In genomic region chr22:42112793-42113192, GRCh38 we compare ENCODE assay signal across 4 cellular contexts. TPM values are rescaled to one million over a fixed set of nuclear protein-coding genes. Genes with fewer than 3 reads are reported as not detected.
DNase-seq lines count a peak whose midpoint lies in the region; TF ChIP-seq lines count a peak whose summit lies in the region.
"Not testable (repeated sequence)": the region's sequence is repeated elsewhere in the genome, so short reads cannot be mapped to it uniquely, and the experiment has no call there.

No MANE protein-coding gene starts in this region.

- not testable (repeated sequence) for H3K4me3 ChIP-seq in Karpas-422 (ENCODE audit: low read length); cardiac muscle cell

- peaks cover 10% of the 10 kb centered on the region; the same call in 1 of the 2 replicates for H3K9me3 ChIP-seq in Karpas-422 (ENCODE audit: low read length)
- H3K9me3 ChIP-seq in cardiac muscle cell (ENCODE audit: low read depth): not testable (repeated sequence)

- H3K36me3 ChIP-seq in Karpas-422 (ENCODE audit: insufficient read depth, low read length); cardiac muscle cell: not testable (repeated sequence)

- H4K20me1 ChIP-seq in Karpas-422 (ENCODE audit: insufficient read depth, low read depth, low read length): not testable (repeated sequence)

- H3K27ac ChIP-seq in Karpas-422 (ENCODE audit: low read length); VCaP; cardiac muscle cell: not testable (repeated sequence)

- not testable (repeated sequence) for H2AFZ ChIP-seq in Karpas-422 (ENCODE audit: low read length)

- peak; percentile 44 for TF ChIP-seq CTCF in VCaP (conservative IDR thresholded peaks at IDR 0.05)
- TF ChIP-seq CTCF in cardiac muscle cell (IDR thresholded peaks at IDR 0.05; ENCODE audit: low read depth, low read length): not testable (repeated sequence)

- H3K4me1 ChIP-seq in Karpas-422 (ENCODE audit: low read length): not testable (repeated sequence)
- peaks cover 10% of the 10 kb centered on the region for H3K4me1 ChIP-seq in cardiac muscle cell (ENCODE audit: low read depth)

- not testable (repeated sequence) for H3K9me2 ChIP-seq in Karpas-422 (replicated peaks; ENCODE audit: insufficient read depth, low read length)

- H3K9ac ChIP-seq in Karpas-422 (ENCODE audit: low read length): not testable (repeated sequence)

- not testable (repeated sequence) for H3K27me3 ChIP-seq in Karpas-422 (ENCODE audit: low read length); cardiac muscle cell

- peak; percentile 23 for DNase-seq in COR-L47 (lab: John Stamatoyannopoulos, UW)
- peak; percentile 61 for DNase-seq in Karpas-422
- peak; percentile 19 to 59 for DNase-seq in cardiac muscle cell (ENCODE audit: low read depth in 1 of 2, low spot score in 1 of 2)

- not testable (repeated sequence) for H3K4me2 ChIP-seq in Karpas-422 (ENCODE audit: low read depth, low read length, poor library complexity, severe bottlenecking)

- not testable (repeated sequence) for H3K79me2 ChIP-seq in Karpas-422 (ENCODE audit: low read length)

RNA-seq across cellular contexts. Expression of gene CYP2D6, which starts 17.8 kb away (rescaled TPM):
- 2.9 and 7.4 TPM in 2 replicates for total RNA-seq in Karpas-422 (2014; rRNA removed; shearing (Covaris generic); ENCODE audit: low replicate concordance)
- 0.14 and 2.2 TPM in 2 replicates for total RNA-seq in cardiac muscle cell
- 2.3 and 2.6 TPM in 2 replicates for polyA plus RNA-seq in cardiac muscle cell

RNA-seq across cellular contexts. Expression of gene NDUFA6, which starts 22.2 kb away (rescaled TPM):
- total RNA-seq in Karpas-422 (2014; rRNA removed; shearing (Covaris generic); ENCODE audit: low replicate concordance): 32.8 and 44.7 TPM in 2 replicates
- total RNA-seq in cardiac muscle cell: 134 and 186 TPM in 2 replicates
- polyA plus RNA-seq in cardiac muscle cell: 289 and 324 TPM in 2 replicates

RNA-seq across cellular contexts. Expression of gene SMDT1, which starts 33.3 kb away (rescaled TPM):
- 12.6 and 35.9 TPM in 2 replicates for total RNA-seq in Karpas-422 (2014; rRNA removed; shearing (Covaris generic); ENCODE audit: low replicate concordance)
- 9.2 and 10.3 TPM in 2 replicates for total RNA-seq in cardiac muscle cell
- polyA plus RNA-seq in cardiac muscle cell: 212 and 237 TPM in 2 replicates

RNA-seq across cellular contexts. Expression of gene PHETA2, which starts 38.7 kb away (rescaled TPM):
- not detected in 2 replicates for total RNA-seq in Karpas-422 (2014; rRNA removed; shearing (Covaris generic); ENCODE audit: low replicate concordance)
- total RNA-seq in cardiac muscle cell: 1.1 and 2.2 TPM in 2 replicates
- 0.68 and 1.1 TPM in 2 replicates for polyA plus RNA-seq in cardiac muscle cell

RNA-seq across cellular contexts. Expression of gene NAGA, which starts 42.2 kb away (rescaled TPM):
- 19.3 and 26.1 TPM in 2 replicates for total RNA-seq in Karpas-422 (2014; rRNA removed; shearing (Covaris generic); ENCODE audit: low replicate concordance)
- total RNA-seq in cardiac muscle cell: 31.7 and 34.9 TPM in 2 replicates
- 22.8 and 29.7 TPM in 2 replicates for polyA plus RNA-seq in cardiac muscle cell
